15 cellular contexts compared by ENCODE assay signal in genomic region chr7:143376396-143376795, GRCh38. TPM values are rescaled to one million over a fixed set of nuclear protein-coding genes. Genes with fewer than 3 reads are reported as not detected.
DNase-seq lines count a peak whose midpoint lies in the region; TF ChIP-seq lines count a peak whose summit lies in the region.
"Had no signal": no experiment of that assay in that cellular context is flagged by ENCODE, and none has a peak within 500 bp of the region (broad histone marks: within the 10 kb centered on the region; RNA-seq: fewer than 3 reads in every experiment).

No MANE protein-coding gene starts in this region.

- 71 to 74% methylated on average over 5 of the region's 5 CpGs for WGBS in sigmoid colon, 2 donors
- 61% methylated on average over 5 of the region's 5 CpGs for WGBS in prostate gland
- 83% methylated on average over 5 of the region's 5 CpGs for WGBS in GM23248 (ENCODE audit: low coverage in 1 of 2, low lambda C conversion rate in 2 of 2, missing lambda C conversion rate in 2 of 2), 2 experiments

- TF ChIP-seq POLR2A in sigmoid colon (IDR thresholded peaks at IDR 0.05) (no peak), prostate gland (IDR thresholded peaks at IDR 0.05) (no peak)

- TF ChIP-seq EP300 in sigmoid colon (IDR thresholded peaks at IDR 0.05): no peak

- no peak overlapping the region for H3K4me3 ChIP-seq in effector memory CD4-positive, alpha-beta T cell (ENCODE audit: insufficient read depth, low read depth, low read length, poor library complexity, severe bottlenecking)
- no peak overlapping the region for H3K4me3 ChIP-seq in sigmoid colon
- H3K4me3 ChIP-seq in prostate gland: no peak overlapping the region
- no peak overlapping the region for H3K4me3 ChIP-seq in GM23248
- H3K4me3 ChIP-seq: esophagus muscularis mucosa, heart right ventricle had no signal

- no peaks in the 10 kb centered on the region for H3K27me3 ChIP-seq in effector memory CD4-positive, alpha-beta T cell (replicated peaks; ENCODE audit: control insufficient read depth, insufficient read depth, low read length, poor library complexity, severe bottlenecking)
- no peaks in the 10 kb centered on the region for H3K27me3 ChIP-seq in sigmoid colon
- no peaks in the 10 kb centered on the region for H3K27me3 ChIP-seq in prostate gland (replicated peaks; ENCODE audit: insufficient read depth)
- no peaks in the 10 kb centered on the region for H3K27me3 ChIP-seq in GM23248 (replicated peaks; ENCODE audit: insufficient read depth)
- H3K27me3 ChIP-seq: esophagus muscularis mucosa, heart right ventricle had no signal

- no peaks in the 10 kb centered on the region for H3K9me2 ChIP-seq in GM23248 (ENCODE audit: insufficient read depth)

- no peak for TF ChIP-seq CTCF in sigmoid colon (IDR thresholded peaks at IDR 0.05)
- no peak for TF ChIP-seq CTCF in prostate gland (IDR thresholded peaks at IDR 0.05)

- H3K9ac ChIP-seq in GM23248: no peak overlapping the region

- H3K4me1 ChIP-seq in effector memory CD4-positive, alpha-beta T cell (ENCODE audit: control insufficient read depth, insufficient read depth, low read length, poor library complexity, severe bottlenecking): peaks cover 44% of the 10 kb centered on the region
- H3K4me1 ChIP-seq in sigmoid colon: peaks cover 0 to 54% (median 34%) of the 10 kb centered on the region in 4 donors
- H3K4me1 ChIP-seq in prostate gland (replicated peaks): no peaks in the 10 kb centered on the region
- H3K4me1 ChIP-seq in GM23248 (ENCODE audit: insufficient read depth): peaks cover 29% of the 10 kb centered on the region

- H3K27ac ChIP-seq in effector memory CD4-positive, alpha-beta T cell (ENCODE audit: insufficient read depth, low read length, poor library complexity, severe bottlenecking): peak overlapping the region; percentile 71
- H3K27ac ChIP-seq in sigmoid colon (peak overlapping the region in 3 of 4 donors; percentile 97 to 100 (median 100)), prostate gland (no peak overlapping the region), GM23248 (no peak overlapping the region)

- H3K9me3 ChIP-seq in effector memory CD4-positive, alpha-beta T cell (ENCODE audit: control insufficient read depth, low read length): no peaks in the 10 kb centered on the region
- no peaks in the 10 kb centered on the region for H3K9me3 ChIP-seq in sigmoid colon
- H3K9me3 ChIP-seq in prostate gland: no peaks in the 10 kb centered on the region
- H3K9me3 ChIP-seq in GM23248 (ENCODE audit: low read depth): no peaks in the 10 kb centered on the region
- H3K9me3 ChIP-seq: esophagus muscularis mucosa, heart right ventricle had no signal

- H3K36me3 ChIP-seq in effector memory CD4-positive, alpha-beta T cell (ENCODE audit: control insufficient read depth, insufficient read depth, low read length): no peaks in the 10 kb centered on the region
- H3K36me3 ChIP-seq in sigmoid colon: no peaks in the 10 kb centered on the region
- H3K36me3 ChIP-seq in prostate gland: no peaks in the 10 kb centered on the region
- no peaks in the 10 kb centered on the region for H3K36me3 ChIP-seq in GM23248 (ENCODE audit: low read depth)
- H3K36me3 ChIP-seq: esophagus muscularis mucosa, heart right ventricle had no signal

- peaks cover 25% of the 10 kb centered on the region for H3K79me2 ChIP-seq in GM23248 (ENCODE audit: insufficient read depth)

- peaks cover 21% of the 10 kb centered on the region for H3F3A ChIP-seq in GM23248 (ENCODE audit: insufficient read depth)

- no peak overlapping the region for H3K4me2 ChIP-seq in GM23248 (ENCODE audit: unreplicated experiment)

- H4K20me1 ChIP-seq in GM23248 (ENCODE audit: insufficient read depth): no peaks in the 10 kb centered on the region

- intact Hi-C loops in sigmoid colon (cut with DNase I) (no loop called here), prostate gland (cut with DNase I) (loop anchor here (5.0 kb wide), 1 partner anchor 41 kb away; no protein-coding TSS in a partner anchor)

- H2AFZ ChIP-seq in GM23248: no peak overlapping the region

- peak; percentile 52 for DNase-seq in SIG-M5 treated with dmso at 0.1 percent for 504 hours (lab: John Stamatoyannopoulos, UW; ENCODE audit: unreplicated experiment)
- DNase-seq in SIG-M5 (lab: John Stamatoyannopoulos, UW): no peak
- DNase-seq in MV-4-11 (lab: John Stamatoyannopoulos, UW): peak; percentile 41
- DNase-seq in effector memory CD4-positive, alpha-beta T cell: no peak
- DNase-seq in sigmoid colon: no peak
- DNase-seq in prostate gland (ENCODE audit: low spot score): no peak
- DNase-seq in DMS79 (lab: John Stamatoyannopoulos, UW): no peak
- no peak for DNase-seq in GM23248
- DNase-seq: activated CD4-positive, CD25-positive, alpha-beta regulatory T cell treated with anti-CD3 and anti-CD28 coated beads, Interleukin-2, amount 50 U/mL, for 72 hours; cortex of kidney; heart right ventricle; kidney glomerular epithelial cell; NCI-H1930; NCI-H524 treated with DMSO at 0.1 percent for 48 hours had no signal

- in situ Hi-C loops in GM23248 (cut with MboI): no loop called here

RNA-seq across cellular contexts. Expression of gene ZYX, which starts 4.7 kb away (rescaled TPM):
- 100 to 1,000 TPM in 2 of 4 donors, 10 to 100 TPM in 2; 67.3 to 218 (median 120) TPM for total RNA-seq in sigmoid colon
- 10 to 100 TPM; 34.4 to 91.3 (median 46.8) TPM for polyA plus RNA-seq in sigmoid colon
- total RNA-seq in prostate gland: 100 to 1,000 TPM in 1 of 2 donors, 10 to 100 TPM in 1; 55.8 to 256 TPM
- 140 and 148 TPM in 2 replicates for total RNA-seq in GM23248 (2014; rRNA removed; shearing (Covaris generic))
- polyA plus RNA-seq in GM23248 (2016; fragmentation: Nextera tagmentation; extraction: Ambion mirVana): 380 and 396 TPM in 2 replicates

RNA-seq across cellular contexts. Expression of gene FAM131B, which starts 13.9 kb away (rescaled TPM):
- total RNA-seq in sigmoid colon (10 to 100 TPM in 1 of 4 donors, 1 to 10 TPM in 3; 6.4 to 15.7 (median 6.8) TPM), prostate gland (1 to 10 TPM in 1 of 2 donors, under 1 TPM in 1; 0.32 to 1.2 TPM)
- polyA plus RNA-seq in sigmoid colon (1 to 10 TPM in 1 of 3 donors, under 1 TPM in 2; under 0.01 to 2.0 (median under 0.01) TPM), GM23248 (2016; fragmentation: Nextera tagmentation; extraction: Ambion mirVana) (0.50 and 1.1 TPM in 2 replicates)
- total RNA-seq in GM23248 (2014; rRNA removed; shearing (Covaris generic)): 3.0 TPM in 2 replicates

RNA-seq across cellular contexts. Expression of gene EPHA1, which starts 32.3 kb away (rescaled TPM):
- total RNA-seq in sigmoid colon (1 to 10 TPM in 1 of 4 donors, under 1 TPM in 1, not detected in 2; 0.14 to 1.5 TPM), prostate gland (10 to 100 TPM; 10.5 to 15.7 TPM)
- polyA plus RNA-seq in sigmoid colon (10 to 100 TPM in 1 of 3 donors, 1 to 10 TPM in 1, under 1 TPM in 1; 0.92 to 10.2 (median 4.2) TPM), GM23248 (2016; fragmentation: Nextera tagmentation; extraction: Ambion mirVana) (0.80 and 0.83 TPM in 2 replicates)
- total RNA-seq in GM23248 (2014; rRNA removed; shearing (Covaris generic)): not detected in 2 replicates

Comparison
In these comparisons a context has a peak if more than half of its experiments do, and no peak if none do; other contexts are left out.
1. DNase-seq: peak in SIG-M5 treated with dmso at 0.1 percent for 504 hours (single experiment) and MV-4-11 (single experiment); none in SIG-M5 (single experiment), effector memory CD4-positive, alpha-beta T cell (0 of 3), sigmoid colon (single experiment), prostate gland (single experiment), DMS79 (single experiment) and GM23248 (single experiment).
2. H3K27ac ChIP-seq: peak in effector memory CD4-positive, alpha-beta T cell (single experiment) and sigmoid colon (3 of 4); none in prostate gland (0 of 2) and GM23248 (single experiment).
3. RNA of gene EPHA1, which starts 32.3 kb away (total RNA-seq): 10.5 to 15.7 TPM in prostate gland; 0.14 to 1.5 TPM in sigmoid colon and not detected in GM23248; every median in the first group is over 4 times any median in the second.